Comparison of ENCODE assay signal across 1 cellular context in genomic region chr17:45573915-45574314, GRCh38.
TF ChIP-seq lines count a peak whose summit lies in the region.

No MANE protein-coding gene starts in this region.

TF ChIP-seq in HepG2, 621 proteins besides CTCF, POLR2A, EP300 and RAD21 (continued from another document):
- no peak for TF ChIP-seq TRAFD1 (CRISPR knock-in tag; IDR thresholded peaks at IDR 0.05; ENCODE audit: borderline replicate concordance)
